ENCODE assay signal across 8 cellular contexts in the genomic region with DNA sequence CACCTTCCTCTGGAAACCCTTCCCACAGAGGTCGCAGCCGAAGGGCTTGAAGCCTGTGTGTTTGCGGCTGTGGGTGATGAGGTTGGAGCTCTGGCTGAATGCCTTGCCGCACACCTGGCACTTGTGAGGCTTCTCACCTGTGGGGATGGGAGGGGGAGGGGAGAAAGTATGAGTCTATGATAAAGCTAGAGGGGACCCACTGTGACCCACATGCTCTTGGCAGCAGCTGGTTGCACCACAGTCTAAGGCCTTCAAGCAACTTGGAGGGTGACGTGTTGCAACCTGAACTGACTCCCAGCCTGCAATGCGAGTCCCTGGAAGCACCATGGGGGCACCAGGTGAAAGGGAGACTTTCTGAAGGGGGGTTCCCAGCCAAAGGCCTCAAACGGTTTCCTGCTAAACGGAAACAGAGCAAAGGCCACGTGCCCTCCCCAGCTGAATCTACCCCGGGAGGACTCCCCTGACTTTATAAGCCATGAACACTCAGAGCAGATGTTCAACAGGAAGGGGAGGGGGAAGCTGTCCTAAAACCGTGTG. TPM values are rescaled to one million over a fixed set of nuclear protein-coding genes. Genes with fewer than 3 reads are reported as not detected.
DNase-seq lines count a peak whose midpoint lies in the region; ATAC-seq and TF ChIP-seq lines count a peak whose summit lies in the region.

No MANE protein-coding gene starts in this region.

- no peaks in the 10 kb centered on the region for H3K9me3 Mint-ChIP-seq in activated CD4-positive, alpha-beta memory T cell treated with anti-CD3 and anti-CD28 coated beads for 36 hours
- H3K9me3 Mint-ChIP-seq in natural killer cell, result no peaks in the 10 kb centered on the region

- peak overlapping the region; percentile 86 for H3K27ac Mint-ChIP-seq in activated CD4-positive, alpha-beta memory T cell treated with anti-CD3 and anti-CD28 coated beads for 36 hours
- peak overlapping the region; percentile 4 to 77 for H3K27ac Mint-ChIP-seq in natural killer cell

- H3K4me3 Mint-ChIP-seq in activated CD4-positive, alpha-beta memory T cell treated with anti-CD3 and anti-CD28 coated beads for 36 hours, result peak overlapping the region; percentile 54
- H3K4me3 Mint-ChIP-seq in natural killer cell, result no peak overlapping the region

- POLR2A ChIA-PET in activated CD4-positive, alpha-beta memory T cell treated with anti-CD3 and anti-CD28 coated beads for 36 hours (lab: Charles Lee), result interaction anchor here (0.9 to 3.4 kb wide), 3 partner anchors 8 to 104 kb away, joined by 3 to 72 read pairs (median 4); partner anchors contain the start of gene GFI1

- in situ Hi-C loops in GM13976 (cut with MboI; ENCODE audit: low sequenced_read_pairs, unreplicated experiment), result no loop called here

- peak; percentile 63 for ATAC-seq in HG03354 (IDR thresholded peaks at IDR 0.05; ENCODE audit: poor library complexity, severe bottlenecking, unreplicated experiment)
- ATAC-seq in natural killer cell, result peak; percentile 51 to 61 (median 58)
- ATAC-seq in GM19328 (IDR thresholded peaks at IDR 0.05; ENCODE audit: unreplicated experiment), result no peak

- H3K4me1 Mint-ChIP-seq in activated CD4-positive, alpha-beta memory T cell treated with anti-CD3 and anti-CD28 coated beads for 36 hours (ENCODE audit: low read depth), result peaks cover 87% of the 10 kb centered on the region
- H3K4me1 Mint-ChIP-seq in natural killer cell, result peaks cover 56 to 61% of the 10 kb centered on the region in 2 donors

- TF ChIP-seq CTCF in GM13976 (IDR thresholded peaks at IDR 0.05; ENCODE audit: borderline replicate concordance, control extremely low read depth, extremely low read depth, insufficient read depth, missing control alignments) (no peak), natural killer cell (IDR thresholded peaks at IDR 0.05) (no peak)

- DNase-seq in GM13976 (ENCODE audit: low spot score) (peak; percentile 46), natural killer cell (no peak), NCI-H1436 (lab: John Stamatoyannopoulos, UW) (no peak), mucosa of gallbladder (ENCODE audit: low spot score) (no peak), NCI-H446 (lab: John Stamatoyannopoulos, UW) (no peak)
- DNase-seq in activated CD4-positive, alpha-beta memory T cell treated with anti-CD3 and anti-CD28 coated beads for 36 hours, result peak; percentile 85

- H3K36me3 Mint-ChIP-seq in activated CD4-positive, alpha-beta memory T cell treated with anti-CD3 and anti-CD28 coated beads for 36 hours, result peaks cover 81% of the 10 kb centered on the region
- peaks cover 26% of the 10 kb centered on the region for H3K36me3 Mint-ChIP-seq in natural killer cell

- no peaks in the 10 kb centered on the region for H3K27me3 Mint-ChIP-seq in activated CD4-positive, alpha-beta memory T cell treated with anti-CD3 and anti-CD28 coated beads for 36 hours
- H3K27me3 Mint-ChIP-seq in natural killer cell (ENCODE audit: low read depth in 2 of 2), result no peaks in the 10 kb centered on the region

- CTCF ChIA-PET in activated CD4-positive, alpha-beta memory T cell treated with anti-CD3 and anti-CD28 coated beads for 36 hours (lab: Charles Lee), result interaction anchor here (0.6 to 1.0 kb wide), 3 partner anchors 9 to 166 kb away, joined by 3 to 4 read pairs (median 4); no protein-coding TSS in a partner anchor

- intact Hi-C loops in activated CD4-positive, alpha-beta memory T cell treated with anti-CD3 and anti-CD28 coated beads for 36 hours (cut with micrococcal nuclease), result loop anchor here (10.0 kb wide), 3 partner anchors 391 to 1369 kb away; partner anchors contain the start of gene BTBD8
- intact Hi-C loops in natural killer cell (cut with micrococcal nuclease), result no loop called here

RNA-seq across cellular contexts. Expression of gene GFI1, which starts 10.6 kb away (rescaled TPM):
- total RNA-seq in activated CD4-positive, alpha-beta memory T cell treated with anti-CD3 and anti-CD28 coated beads for 36 hours, result 10 to 100 TPM; 53.3 to 55.3 TPM
- total RNA-seq in natural killer cell (10 to 100 TPM; 42.7 to 50.3 (median 46.0) TPM), mucosa of gallbladder (3.0 TPM)

Comparison
In these comparisons a context has a peak if more than half of its experiments do, and no peak if none do; other contexts are left out.
1. DNase-seq: peak in GM13976 (single experiment) and activated CD4-positive, alpha-beta memory T cell treated with anti-CD3 and anti-CD28 coated beads for 36 hours (single experiment); none in natural killer cell (single experiment), NCI-H1436 (single experiment), mucosa of gallbladder (single experiment) and NCI-H446 (0 of 2).
2. RNA of gene GFI1, which starts 10.6 kb away (total RNA-seq): 53.3 to 55.3 TPM in activated CD4-positive, alpha-beta memory T cell treated with anti-CD3 and anti-CD28 coated beads for 36 hours and 42.7 to 50.3 TPM in natural killer cell; 3.0 TPM in mucosa of gallbladder (single experiment); every median in the first group is over 10 times any median in the second.